ENCODE assay signal across 8 cellular contexts in genomic region chr2:200810252-200810650, GRCh38. TPM values are rescaled to one million over a fixed set of nuclear protein-coding genes. Genes with fewer than 3 reads are reported as not detected.
DNase-seq lines count a peak whose midpoint lies in the region; ATAC-seq and TF ChIP-seq lines count a peak whose summit lies in the region.

No MANE protein-coding gene starts in this region.

- H3K36me3 Mint-ChIP-seq in GM23338 (ENCODE audit: low read depth): peaks cover 30% of the 10 kb centered on the region
- H3K36me3 Mint-ChIP-seq in T-helper 17 cell (ENCODE audit: low read depth): peaks cover 5% of the 10 kb centered on the region

- peak overlapping the region; percentile 80 for H2AFZ ChIP-seq in GM23338

- H3K4me3 ChIP-seq in GM23338 (peak overlapping the region; percentile 92), gastrocnemius medialis (no peak overlapping the region)

- H3K4me1 Mint-ChIP-seq in GM23338: peaks cover 20% of the 10 kb centered on the region
- H3K4me1 Mint-ChIP-seq in T-helper 17 cell: peaks cover 34% of the 10 kb centered on the region

- H3K79me2 ChIP-seq in GM23338 (replicated peaks; ENCODE audit: insufficient read depth): peaks cover 35% of the 10 kb centered on the region

- no peak for DNase-seq in GM23338 (ENCODE audit: low spot score)
- DNase-seq in T-helper 17 cell: no peak
- peak; percentile 12 to 32 for DNase-seq in foreskin keratinocyte
- no peak for DNase-seq in gastrocnemius medialis
- DNase-seq in left lobe of liver (ENCODE audit: low spot score): no peak
- no peak for DNase-seq in stimulated activated CD8-positive, alpha-beta memory T cell treated with anti-CD3 and anti-CD28 coated beads, Interleukin-4, amount 100 ng/mL, for 48 hours
- no peak for DNase-seq in DMS114 treated with DMSO at 0.1 percent for 48 hours (lab: John Stamatoyannopoulos, UW; ENCODE audit: unreplicated experiment)

- H3K27ac ChIP-seq in GM23338 (ENCODE audit: low read depth): 0 out of 2 replicates have a peak overlapping the region, but pooled peaks have one; percentile 34
- H3K27ac ChIP-seq in foreskin keratinocyte: no peak overlapping the region
- H3K27ac ChIP-seq in gastrocnemius medialis: peak overlapping the region; percentile 95 to 99 (median 98)

- peak overlapping the region; percentile 81 for H3K4me2 ChIP-seq in GM23338

- in situ Hi-C loops in gastrocnemius medialis (cut with MboI; ENCODE audit: low sequenced_read_pairs in 4 of 4): loop anchor here (5.0 to 25.0 kb wide), 4 partner anchors 55 to 98 kb away; partner anchors contain the start of gene CLK1 (in 1 of the 4)

- peaks cover 21% of the 10 kb centered on the region for H3K36me3 ChIP-seq in GM23338 (ENCODE audit: insufficient read depth)
- peaks cover 0 to 22% of the 10 kb centered on the region in 2 donors for H3K36me3 ChIP-seq in gastrocnemius medialis

- H3K9me3 Mint-ChIP-seq in GM23338: no peaks in the 10 kb centered on the region

- TF ChIP-seq CTCF in GM23338 (conservative IDR thresholded peaks at IDR 0.05; ENCODE audit: low read depth in 2 of 2) (no peak), foreskin keratinocyte (conservative IDR thresholded peaks at IDR 0.05) (no peak), gastrocnemius medialis (IDR thresholded peaks at IDR 0.05 in 4 of 5, conservative IDR thresholded peaks at IDR 0.05 in 1 of 5) (no peak)

- H3F3A ChIP-seq in GM23338 (replicated peaks; ENCODE audit: low read depth): peaks cover 4% of the 10 kb centered on the region; the same call in 1 of the 2 replicates

- intact Hi-C loops in gastrocnemius medialis (cut with DNase I; ENCODE audit: low total_unique reads): loop anchor here (2.0 to 5.0 kb wide), 3 partner anchors 63 to 307 kb away; partner anchors contain the start of genes CFLAR, NIF3L1 and PPIL3

- H3K27ac Mint-ChIP-seq in GM23338 (no peak overlapping the region), T-helper 17 cell (peak overlapping the region; percentile 97)

- no peaks in the 10 kb centered on the region for H3K9me2 ChIP-seq in GM23338 (ENCODE audit: insufficient read depth)

- H3K4me1 ChIP-seq in GM23338 (ENCODE audit: insufficient read depth): peaks cover 18% of the 10 kb centered on the region
- H3K4me1 ChIP-seq in foreskin keratinocyte: peaks cover 16% of the 10 kb centered on the region
- H3K4me1 ChIP-seq in gastrocnemius medialis: peaks cover 25 to 29% of the 10 kb centered on the region in 2 donors

- H3K4me3 Mint-ChIP-seq in GM23338: peak overlapping the region; percentile 98
- H3K4me3 Mint-ChIP-seq in T-helper 17 cell: peak overlapping the region; percentile 99

- H3K27me3 Mint-ChIP-seq in GM23338 (ENCODE audit: insufficient read depth, low read depth, poor library complexity): peaks cover 13% of the 10 kb centered on the region
- H3K27me3 Mint-ChIP-seq in T-helper 17 cell: no peaks in the 10 kb centered on the region

- H3K27me3 ChIP-seq in GM23338 (ENCODE audit: insufficient read depth) (no peaks in the 10 kb centered on the region), foreskin keratinocyte (no peaks in the 10 kb centered on the region), gastrocnemius medialis (no peaks in the 10 kb centered on the region)

- ATAC-seq in GM23338: no peak
- no peak for ATAC-seq in T-helper 17 cell
- no peak for ATAC-seq in foreskin keratinocyte
- no peak for ATAC-seq in gastrocnemius medialis
- ATAC-seq in left lobe of liver: no peak
- ATAC-seq in HG02938 (IDR thresholded peaks at IDR 0.05; ENCODE audit: unreplicated experiment): no peak

- H4K20me1 ChIP-seq in GM23338 (replicated peaks; ENCODE audit: insufficient read depth): peaks cover 25% of the 10 kb centered on the region

- TF ChIP-seq POLR2A in gastrocnemius medialis (IDR thresholded peaks at IDR 0.05): no peak

- H3K9me3 ChIP-seq in T-helper 17 cell (ENCODE audit: control insufficient read depth, low read length, poor library complexity, severe bottlenecking) (no peaks in the 10 kb centered on the region), gastrocnemius medialis (no peaks in the 10 kb centered on the region)

TF ChIP-seq in GM23338, 12 proteins besides CTCF, POLR2A, EP300 and RAD21 (continues in another document):
- TF ChIP-seq ZNF462 (CRISPR knock-in tag; IDR thresholded peaks at IDR 0.05): no peak
- TF ChIP-seq JUNB (IDR thresholded peaks at IDR 0.05; ENCODE audit: unreplicated experiment): no peak
- no peak for TF ChIP-seq ZNF114 (CRISPR knock-in tag; IDR thresholded peaks at IDR 0.05)

RNA-seq across cellular contexts. Expression of gene BZW1, which starts 1.5 kb away (rescaled TPM):
- 265 and 323 TPM in 2 replicates for total RNA-seq in GM23338 (2014; rRNA removed; shearing (Covaris generic))
- polyA plus RNA-seq in GM23338 (2016; fragmentation: Nextera tagmentation; extraction: Ambion mirVana): 105 and 118 TPM in 2 replicates
- total RNA-seq in T-helper 17 cell: 100 to 1,000 TPM; 226 to 235 TPM
- 389 and 399 TPM in 2 replicates for total RNA-seq in foreskin keratinocyte
- polyA plus RNA-seq in foreskin keratinocyte: 97.3 and 119 TPM in 2 replicates
- total RNA-seq in gastrocnemius medialis: 100 to 1,000 TPM; 204 to 317 (median 240) TPM
- total RNA-seq in left lobe of liver: 193 TPM

RNA-seq across cellular contexts. Expression of gene CLK1, which starts 54.2 kb away (rescaled TPM):
- 26.7 and 43.3 TPM in 2 replicates for total RNA-seq in GM23338 (2014; rRNA removed; shearing (Covaris generic))
- 36.0 and 44.7 TPM in 2 replicates for polyA plus RNA-seq in GM23338 (2016; fragmentation: Nextera tagmentation; extraction: Ambion mirVana)
- 1,000 to 10,000 TPM in 1 of 2 donors, 100 to 1,000 TPM in 1; 907 to 1,052 TPM for total RNA-seq in T-helper 17 cell
- total RNA-seq in foreskin keratinocyte: 34.9 and 39.6 TPM in 2 replicates
- 25.4 and 30.9 TPM in 2 replicates for polyA plus RNA-seq in foreskin keratinocyte
- total RNA-seq in gastrocnemius medialis: 100 to 1,000 TPM in 2 of 4 donors, 10 to 100 TPM in 2; 61.6 to 104 (median 85.3) TPM
- 45.6 TPM for total RNA-seq in left lobe of liver

Comparison
In these comparisons a context has a peak if more than half of its experiments do, and no peak if none do; other contexts are left out.
1. DNase-seq: peak in foreskin keratinocyte (2 of 2); none in GM23338 (single experiment), T-helper 17 cell (0 of 3), gastrocnemius medialis (0 of 2), left lobe of liver (single experiment), stimulated activated CD8-positive, alpha-beta memory T cell treated with anti-CD3 and anti-CD28 coated beads, Interleukin-4, amount 100 ng/mL, for 48 hours (single experiment) and DMS114 treated with DMSO at 0.1 percent for 48 hours (single experiment).
2. RNA of gene CLK1, which starts 54.2 kb away (total RNA-seq): 907 to 1,052 TPM in T-helper 17 cell; 61.6 to 104 TPM in gastrocnemius medialis, 45.6 TPM in left lobe of liver (single experiment), 34.9 to 39.6 TPM in foreskin keratinocyte and 26.7 to 43.3 TPM in GM23338; every median in the first group is over 4 times any median in the second.